Comparison of ENCODE assay signal across 9 cellular contexts in the genomic region with DNA sequence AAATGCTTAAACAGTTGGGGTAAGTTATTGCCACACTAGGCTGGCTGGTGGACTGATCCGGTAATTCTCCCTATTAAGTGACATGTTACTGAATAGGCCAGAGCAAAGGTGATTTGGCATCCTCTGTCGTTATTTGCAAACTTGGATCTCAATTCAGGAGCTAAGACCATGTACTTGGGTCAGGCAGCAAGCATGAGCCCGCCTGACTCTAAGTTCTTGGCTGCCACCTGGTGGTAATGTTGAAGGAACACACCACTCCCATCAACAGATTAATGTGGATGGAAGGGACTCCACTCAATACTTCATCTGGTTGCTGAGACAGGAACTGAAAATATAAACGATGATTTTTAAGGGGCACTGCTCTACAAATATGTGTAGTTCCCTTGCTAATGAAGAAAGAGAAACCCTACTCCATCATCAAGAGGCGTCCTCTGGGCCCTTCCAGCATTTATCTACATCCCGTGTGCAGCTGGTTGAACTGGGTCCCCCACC.
DNase-seq lines count a peak whose midpoint lies in the region; ATAC-seq, FAIRE-seq and TF ChIP-seq lines count a peak whose summit lies in the region.
"Had no signal": no experiment of that assay in that cellular context is flagged by ENCODE, and none has a peak within 500 bp of the region (broad histone marks: within the 10 kb centered on the region; RNA-seq: fewer than 3 reads in every experiment).

No MANE protein-coding gene starts in this region.

- H3K79me2 ChIP-seq in fibroblast of lung (ENCODE audit: control insufficient read depth, insufficient read depth, low read length): no peaks in the 10 kb centered on the region

- no peak overlapping the region for H3K27ac Mint-ChIP-seq in activated T-cell treated with anti-CD3 and anti-CD28 coated beads, Interleukin-2, amount 50 U/mL, for 24 hours
- H3K27ac Mint-ChIP-seq in neural crest cell (ENCODE audit: unreplicated experiment): no peak overlapping the region
- H3K27ac Mint-ChIP-seq: dendritic cell treated with granulocyte-macrophage colony-stimulating factor and Interleukin-4, amounts not matched to agents 40 ng/mL and 50 ng/mL, for 4 days had no signal

- no peak overlapping the region for H3K9ac ChIP-seq in fibroblast of lung (ENCODE audit: insufficient read depth, low read length)

- H3K4me1 ChIP-seq in fibroblast of lung (ENCODE audit: control insufficient read depth, extremely low read depth, insufficient read depth, low read length): no peaks in the 10 kb centered on the region
- peaks cover 5 to 6% of the 10 kb centered on the region in 2 donors for H3K4me1 ChIP-seq in thoracic aorta (ENCODE audit: control insufficient read depth in 1 of 2, low read depth in 2 of 2)

- H3K27ac ChIP-seq in fibroblast of lung (ENCODE audit: insufficient read depth, low read length): no peak overlapping the region
- no peak overlapping the region for H3K27ac ChIP-seq in thoracic aorta

- peak; percentile 69 for DNase-seq in DMS114 treated with DMSO at 0.1 percent for 48 hours (lab: John Stamatoyannopoulos, UW; ENCODE audit: unreplicated experiment)
- DNase-seq in KG1 (lab: John Stamatoyannopoulos, UW): peak; percentile 41
- peak; percentile 73 for DNase-seq in RCC 7860 (ENCODE audit: low spot score)
- peak; percentile 48 for DNase-seq in activated T-cell treated with anti-CD3 and anti-CD28 coated beads, Interleukin-2, amount 50 U/mL, for 24 hours
- peak; percentile 70 to 86 for DNase-seq in fibroblast of lung (ENCODE audit: low read depth in 2 of 2)
- peak; percentile 71 for DNase-seq in neural crest cell (ENCODE audit: low read depth, low spot score)
- no peak for DNase-seq in thoracic aorta (ENCODE audit: low spot score)

- ATAC-seq in GM21576 (IDR thresholded peaks at IDR 0.05; ENCODE audit: unreplicated experiment) (peak; percentile 78), thoracic aorta (ENCODE audit: insufficient number of reproducible peaks, low FRiP score, low read depth) (peak; percentile 47)

- no peak overlapping the region for H3K4me2 ChIP-seq in fibroblast of lung (ENCODE audit: extremely low read depth, insufficient read depth, low read length)

- FAIRE-seq in RCC 7860 (lab: Jason Lieb, UNC): peak; percentile 67

- H3K27me3 Mint-ChIP-seq in activated T-cell treated with anti-CD3 and anti-CD28 coated beads, Interleukin-2, amount 50 U/mL, for 24 hours: peaks cover 9% of the 10 kb centered on the region
- no peaks in the 10 kb centered on the region for H3K27me3 Mint-ChIP-seq in neural crest cell (ENCODE audit: low read depth)
- H3K27me3 Mint-ChIP-seq: dendritic cell treated with granulocyte-macrophage colony-stimulating factor and Interleukin-4, amounts not matched to agents 40 ng/mL and 50 ng/mL, for 4 days had no signal

- no peak overlapping the region for H3K4me3 Mint-ChIP-seq in activated T-cell treated with anti-CD3 and anti-CD28 coated beads, Interleukin-2, amount 50 U/mL, for 24 hours
- H3K4me3 Mint-ChIP-seq in neural crest cell: no peak overlapping the region
- H3K4me3 Mint-ChIP-seq: dendritic cell treated with granulocyte-macrophage colony-stimulating factor and Interleukin-4, amounts not matched to agents 40 ng/mL and 50 ng/mL, for 4 days had no signal

- no peak overlapping the region for H2AFZ ChIP-seq in fibroblast of lung (ENCODE audit: low read length)

- TF ChIP-seq CTCF in fibroblast of lung (conservative IDR thresholded peaks at IDR 0.05 in 1 of 2, IDR thresholded peaks at IDR 0.05 in 1 of 2; ENCODE audit: low read depth in 1 of 2, low read length in 2 of 2): peak; percentile 79 to 83
- peak; percentile 89 for TF ChIP-seq CTCF in neural crest cell (conservative IDR thresholded peaks at IDR 0.05)
- TF ChIP-seq CTCF in thoracic aorta (IDR thresholded peaks at IDR 0.05): peak; percentile 79

- no peaks in the 10 kb centered on the region for H3K27me3 ChIP-seq in fibroblast of lung (ENCODE audit: control insufficient read depth, insufficient read depth, low read length)
- no peaks in the 10 kb centered on the region for H3K27me3 ChIP-seq in thoracic aorta (replicated peaks; ENCODE audit: insufficient read depth)

- no peak overlapping the region for H3K4me3 ChIP-seq in fibroblast of lung (replicated peaks in 1 of 4; ENCODE audit: control extremely low read depth in 1 of 4, insufficient read depth in 1 of 4, low read depth in 3 of 4, low read length in 4 of 4)
- H3K4me3 ChIP-seq in thoracic aorta: no peak overlapping the region

- no peaks in the 10 kb centered on the region for H4K20me1 ChIP-seq in fibroblast of lung (ENCODE audit: control insufficient read depth, extremely low read depth, insufficient read depth, low read length)

- H3K9me3 ChIP-seq in fibroblast of lung (ENCODE audit: control insufficient read depth, insufficient read depth, low read depth, low read length) (no peaks in the 10 kb centered on the region), thoracic aorta (no peaks in the 10 kb centered on the region)

- no peaks in the 10 kb centered on the region for H3K36me3 Mint-ChIP-seq in activated T-cell treated with anti-CD3 and anti-CD28 coated beads, Interleukin-2, amount 50 U/mL, for 24 hours (ENCODE audit: low read depth)
- no peaks in the 10 kb centered on the region for H3K36me3 Mint-ChIP-seq in neural crest cell (ENCODE audit: low read depth)

- H3K36me3 ChIP-seq in fibroblast of lung (ENCODE audit: control insufficient read depth, insufficient read depth, low read length) (no peaks in the 10 kb centered on the region), thoracic aorta (no peaks in the 10 kb centered on the region)

- peaks cover 27% of the 10 kb centered on the region for H3K4me1 Mint-ChIP-seq in activated T-cell treated with anti-CD3 and anti-CD28 coated beads, Interleukin-2, amount 50 U/mL, for 24 hours (ENCODE audit: low read depth)
- H3K4me1 Mint-ChIP-seq in neural crest cell: no peaks in the 10 kb centered on the region

- H3K9me3 Mint-ChIP-seq in activated T-cell treated with anti-CD3 and anti-CD28 coated beads, Interleukin-2, amount 50 U/mL, for 24 hours: no peaks in the 10 kb centered on the region
- H3K9me3 Mint-ChIP-seq in neural crest cell: no peaks in the 10 kb centered on the region
- H3K9me3 Mint-ChIP-seq: dendritic cell treated with granulocyte-macrophage colony-stimulating factor and Interleukin-4, amounts not matched to agents 40 ng/mL and 50 ng/mL, for 4 days had no signal
